Comparison of ENCODE assay signal across 31 cellular contexts in the genomic region with DNA sequence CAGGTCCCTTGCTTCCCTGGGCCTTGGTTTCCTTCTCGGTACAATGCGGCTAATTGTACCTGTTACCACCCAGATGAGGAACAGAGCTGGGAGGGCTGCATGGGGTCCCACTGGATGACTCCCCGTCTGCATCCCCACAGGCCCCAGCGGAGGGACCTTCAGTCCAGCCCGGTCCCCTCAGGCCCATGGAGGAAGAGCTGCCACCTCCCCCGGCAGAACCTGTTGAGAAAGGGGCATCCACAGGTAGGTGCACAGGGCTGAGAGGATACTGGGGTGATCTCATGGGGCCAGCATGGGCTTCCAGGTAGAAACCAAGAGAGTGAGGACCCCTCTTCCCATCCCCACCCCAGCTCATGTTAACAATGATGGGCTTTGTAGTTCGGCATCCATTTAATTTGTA. TPM values are rescaled to one million over a fixed set of nuclear protein-coding genes. Genes with fewer than 3 reads are reported as not detected.
"Had no signal": no experiment of that assay in that cellular context is flagged by ENCODE, and none has a peak within 500 bp of the region (broad histone marks: within the 10 kb centered on the region; RNA-seq: fewer than 3 reads in every experiment).

No MANE protein-coding gene starts in this region.

- H3K27ac ChIP-seq: body of pancreas, epithelial cell of prostate, gastroesophageal sphincter, WERI-Rb-1 had no signal

- H3K27me3 ChIP-seq: body of pancreas, esophagus squamous epithelium, gastroesophageal sphincter had no signal

- H3K4me3 ChIP-seq: body of pancreas, esophagus squamous epithelium, gastroesophageal sphincter had no signal

- H3K9me3 ChIP-seq: body of pancreas, esophagus squamous epithelium, gastroesophageal sphincter had no signal

- DNase-seq: activated B cell treated with CpG ODN at 0.5 μM for 24 hours; activated CD4-positive, alpha-beta T cell treated with anti-CD3 and anti-CD28 coated beads for 48 hours; activated CD4-positive, alpha-beta T cell treated with anti-CD3 and anti-CD28 coated beads, Interleukin-2, amount 50 U/mL, for 1 hour; activated CD4-positive, alpha-beta T cell treated with anti-CD3 and anti-CD28 coated beads, Interleukin-2, amount 50 U/mL, for 48 hours; activated CD8-positive, alpha-beta memory T cell treated with anti-CD3 and anti-CD28 coated beads for 24 hours; activated CD8-positive, alpha-beta T cell treated with anti-CD3 and anti-CD28 coated beads for 36 hours; activated effector memory CD4-positive, alpha-beta T cell treated with Interleukin-2 at 50 U/mL for 16 hours; activated gamma-delta T cell treated with Interleukin-2 at 50 U/mL for 16 hours; activated naive CD4-positive, alpha-beta T cell treated with anti-CD3 and anti-CD28 coated beads, Interleukin-2, amount 50 U/mL, for 16 hours; activated naive CD4-positive, alpha-beta T cell treated with Interleukin-2 at 50 U/mL for 16 hours; activated T-cell treated with anti-CD3 and anti-CD28 coated beads, Interleukin-2, amount 50 U/mL, for 4 hours; amniotic stem cell; anterior cingulate cortex; body of pancreas; caudate nucleus; effector CD8-positive, alpha-beta T cell; esophagus squamous epithelium; foreskin melanocyte; head of caudate nucleus; T-helper 1 cell; T-helper 17 cell; T1000; WERI-Rb-1 had no signal

RNA-seq across cellular contexts. Expression of gene FBLIM1, which starts 9.8 kb away (rescaled TPM):
- total RNA-seq: activated B cell treated with CpG ODN at 0.5 μM for 24 hours; activated CD8-positive, alpha-beta T cell treated with anti-CD3 and anti-CD28 coated beads for 36 hours; activated T-helper 17 cell treated with anti-CD3 and anti-CD28 coated beads, Interleukin-2, amount 50 U/mL, for 72 hours had no signal

RNA-seq across cellular contexts. Expression of gene TMEM82, which starts 26.1 kb away (rescaled TPM):
- total RNA-seq: activated B cell treated with CpG ODN at 0.5 μM for 24 hours; activated CD8-positive, alpha-beta T cell treated with anti-CD3 and anti-CD28 coated beads for 36 hours; activated T-cell treated with anti-CD3 and anti-CD28 coated beads, Interleukin-2, amount 50 U/mL, for 4 hours; activated T-helper 17 cell treated with anti-CD3 and anti-CD28 coated beads, Interleukin-2, amount 50 U/mL, for 72 hours; body of pancreas; chondrocyte; endothelial cell of umbilical vein; esophagus squamous epithelium; fibroblast of lung; fibroblast of villous mesenchyme; gastroesophageal sphincter; T-helper 17 cell had no signal
- polyA plus RNA-seq: endothelial cell of umbilical vein, esophagus, fibroblast of lung had no signal
